In genomic region chr1:28050746-28051145, GRCh38 we compare ENCODE assay signal across 23 cellular contexts.
"Had no signal": no experiment of that assay in that cellular context is flagged by ENCODE, and none has a peak within 500 bp of the region (broad histone marks: within the 10 kb centered on the region; RNA-seq: fewer than 3 reads in every experiment).

No MANE protein-coding gene starts in this region.

- H3K9me3 ChIP-seq: heart right ventricle, lower lobe of right lung, ovary, psoas muscle, sigmoid colon, stomach, thyroid gland had no signal

- H3K4me1 ChIP-seq: sigmoid colon, stomach had no signal

- ATAC-seq: effector memory CD8-positive, alpha-beta T cell; heart right ventricle; left cardiac atrium; left ventricle myocardium superior; lower lobe of right lung; naive thymus-derived CD8-positive, alpha-beta T cell; psoas muscle; right cardiac atrium; stimulated activated effector memory CD8-positive, alpha-beta T cell treated with anti-CD3 and anti-CD28 coated beads, Interleukin-12 subunit alpha, Interleukin-12 subunit beta, amount 100 ng/mL, for 72 hours had no signal

- DNase-seq: cortex of kidney; effector memory CD8-positive, alpha-beta T cell; erythroblast; foreskin melanocyte; glutamatergic neuron; heart right ventricle; hippocampal formation; left cardiac atrium; left ventricle myocardium superior; lower lobe of right lung; naive thymus-derived CD8-positive, alpha-beta T cell; nephron progenitor cell; occipital lobe; ovary; psoas muscle; right cardiac atrium; sigmoid colon; stimulated activated CD4-positive, alpha-beta T cell treated with anti-CD3 and anti-CD28 coated beads, Interleukin-2, amount 100 ng/mL, for 24 hours; stimulated activated CD4-positive, alpha-beta T cell treated with anti-CD3 and anti-CD28 coated beads, Interleukin-4, amount 100 ng/mL, for 24 hours; stimulated activated naive CD4-positive, alpha-beta T cell treated with Interleukin-2 at 50 U/mL for 16 hours; stomach; thyroid gland had no signal

- H3K27ac ChIP-seq: heart right ventricle, lower lobe of right lung, ovary, psoas muscle, sigmoid colon, stomach, thyroid gland had no signal

- H3K4me3 ChIP-seq: heart right ventricle, lower lobe of right lung, ovary, psoas muscle, sigmoid colon, stomach, thyroid gland had no signal

- H3K27me3 ChIP-seq: heart right ventricle, ovary, sigmoid colon, stomach, thyroid gland had no signal

- H3K36me3 ChIP-seq: ovary had no signal
